In the genomic region with DNA sequence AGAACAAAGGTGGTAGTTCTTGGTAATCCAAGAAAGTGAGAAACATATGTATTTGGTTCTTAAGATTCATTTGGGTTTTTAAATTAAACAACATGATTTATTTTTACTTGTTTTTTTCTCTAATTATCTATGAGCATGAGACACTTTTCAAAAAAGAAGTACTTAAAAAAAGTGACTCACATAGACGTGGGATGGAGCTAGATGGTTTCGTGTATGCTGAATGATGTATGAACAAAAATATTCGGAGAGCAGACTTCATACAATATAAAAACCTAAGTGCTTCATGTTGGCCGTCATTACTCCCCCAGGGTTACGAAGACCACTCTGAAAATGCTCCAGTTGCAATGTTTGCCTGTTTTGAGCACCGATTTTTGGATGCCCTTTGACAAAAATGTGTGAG, we compare ENCODE assay signal across 19 cellular contexts.
"Had no signal": no experiment of that assay in that cellular context is flagged by ENCODE, and none has a peak within 500 bp of the region (broad histone marks: within the 10 kb centered on the region; RNA-seq: fewer than 3 reads in every experiment).

No MANE protein-coding gene starts in this region.

- H3K9me3 Mint-ChIP-seq: activated naive CD4-positive, alpha-beta T cell treated with anti-CD3 and anti-CD28 coated beads, Interleukin-2, amount 50 U/mL, for 72 hours; effector memory CD8-positive, alpha-beta T cell; stimulated activated naive CD8-positive, alpha-beta T cell treated with anti-CD3 and anti-CD28 coated beads, Interleukin-15, amount 100 ng/mL, for 72 hours; type B pancreatic cell had no signal

- H3K4me3 Mint-ChIP-seq: effector memory CD8-positive, alpha-beta T cell; nephron progenitor cell; stimulated activated naive CD8-positive, alpha-beta T cell treated with anti-CD3 and anti-CD28 coated beads, Interleukin-15, amount 100 ng/mL, for 72 hours; type B pancreatic cell had no signal

- H3K27me3 ChIP-seq: cardiac muscle cell, esophagus squamous epithelium, left lung, testis had no signal

- H3K4me1 Mint-ChIP-seq: stimulated activated naive CD8-positive, alpha-beta T cell treated with anti-CD3 and anti-CD28 coated beads, Interleukin-15, amount 100 ng/mL, for 72 hours had no signal

- H3K27ac ChIP-seq: cardiac muscle cell, esophagus squamous epithelium, left lung, testis, WERI-Rb-1 had no signal

- H3K36me3 Mint-ChIP-seq: activated naive CD4-positive, alpha-beta T cell treated with anti-CD3 and anti-CD28 coated beads, Interleukin-2, amount 50 U/mL, for 72 hours had no signal

- DNase-seq: activated CD4-positive, alpha-beta T cell treated with anti-CD3 and anti-CD28 coated beads for 1 hour; activated gamma-delta T cell treated with Interleukin-2 at 50 U/mL for 16 hours; dermis blood vessel endothelial cell; effector memory CD8-positive, alpha-beta T cell; esophagus squamous epithelium; hypothalamus; left lung; midbrain; nephron progenitor cell; nucleus accumbens; stimulated activated CD4-positive, alpha-beta T cell treated with anti-CD3 and anti-CD28 coated beads, Interleukin-15, amount 100 ng/mL, for 24 hours; stimulated activated CD4-positive, alpha-beta T cell treated with anti-CD3 and anti-CD28 coated beads, Interleukin-2, amount 100 ng/mL, for 48 hours; stimulated activated naive CD8-positive, alpha-beta T cell treated with anti-CD3 and anti-CD28 coated beads, Interleukin-15, amount 100 ng/mL, for 72 hours; T-helper 2 cell; testis; WERI-Rb-1 had no signal

- H3K9me3 ChIP-seq: esophagus squamous epithelium, left lung, testis had no signal

- H3K27ac Mint-ChIP-seq: activated naive CD4-positive, alpha-beta T cell treated with anti-CD3 and anti-CD28 coated beads, Interleukin-2, amount 50 U/mL, for 72 hours; effector memory CD8-positive, alpha-beta T cell; stimulated activated naive CD8-positive, alpha-beta T cell treated with anti-CD3 and anti-CD28 coated beads, Interleukin-15, amount 100 ng/mL, for 72 hours; type B pancreatic cell had no signal

- ATAC-seq: activated naive CD4-positive, alpha-beta T cell treated with anti-CD3 and anti-CD28 coated beads, Interleukin-2, amount 50 U/mL, for 72 hours; effector memory CD8-positive, alpha-beta T cell; left lung; stimulated activated naive CD8-positive, alpha-beta T cell treated with anti-CD3 and anti-CD28 coated beads, Interleukin-15, amount 100 ng/mL, for 72 hours had no signal

- H3K4me3 ChIP-seq: cardiac muscle cell, esophagus squamous epithelium, left lung, testis had no signal

- H3K36me3 ChIP-seq: cardiac muscle cell, esophagus squamous epithelium, left lung, WERI-Rb-1 had no signal

- H3K4me1 ChIP-seq: esophagus squamous epithelium, left lung, testis had no signal
